In the genomic region with DNA sequence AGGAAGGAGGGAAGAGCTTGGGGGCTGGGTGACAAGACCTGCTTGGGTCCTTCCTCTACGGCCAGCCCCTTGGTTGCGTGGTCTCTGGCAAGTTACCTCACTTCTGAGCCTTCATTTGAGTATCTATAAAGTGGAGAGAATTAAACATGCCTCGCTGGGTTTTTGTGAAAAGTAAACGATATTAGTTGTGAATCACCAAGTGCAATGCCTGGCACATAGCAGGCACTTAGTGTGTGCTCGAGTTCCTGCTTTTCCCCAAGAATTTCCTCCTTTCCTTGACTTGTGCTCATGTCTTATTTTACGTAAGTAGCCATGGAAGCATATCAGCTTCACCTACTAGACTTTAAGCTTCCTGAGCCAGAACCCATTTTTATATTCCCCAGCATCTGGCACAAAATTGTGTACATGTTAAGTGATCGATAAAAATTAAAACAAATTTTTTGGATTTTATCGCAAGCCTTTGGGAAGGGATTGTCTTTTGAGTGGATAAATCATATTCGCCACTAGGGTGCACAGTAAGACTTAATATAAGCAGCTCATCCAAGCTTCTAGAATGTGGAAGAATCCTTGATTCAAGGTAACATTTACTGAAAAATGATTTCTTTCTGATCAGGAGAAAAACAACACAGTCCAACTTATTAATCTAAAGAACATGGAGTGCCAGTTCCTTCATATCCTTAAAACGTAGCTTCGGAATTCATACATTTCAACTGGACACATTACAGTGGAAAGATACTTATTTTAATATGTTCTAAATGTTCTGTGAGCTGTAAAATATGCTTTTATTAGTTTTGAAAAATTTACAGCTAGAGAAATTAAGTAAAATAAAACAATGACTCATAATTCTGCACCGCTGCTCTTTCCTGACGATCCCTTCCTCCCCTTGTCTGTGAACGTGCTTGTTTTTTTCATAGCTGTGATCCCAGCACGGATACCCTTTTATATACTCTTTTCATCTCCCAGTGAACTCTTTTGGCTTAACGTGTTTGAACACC, we compare ENCODE assay signal across 9 cellular contexts. TPM values are rescaled to one million over a fixed set of nuclear protein-coding genes. Genes with fewer than 3 reads are reported as not detected.
DNase-seq lines count a peak whose midpoint lies in the region; ATAC-seq, FAIRE-seq and TF ChIP-seq lines count a peak whose summit lies in the region.
"Had no signal": no experiment of that assay in that cellular context is flagged by ENCODE, and none has a peak within 500 bp of the region (broad histone marks: within the 10 kb centered on the region; RNA-seq: fewer than 3 reads in every experiment).

No MANE protein-coding gene starts in this region.

- H2BK15ac ChIP-seq in H9 (ENCODE audit: low read depth, low read length): no peak overlapping the region

- H2BK120ac ChIP-seq in H9 (ENCODE audit: low read depth, low read length, poor library complexity, severe bottlenecking): no peak overlapping the region

- H3K9me3 ChIP-seq in A549: no peaks in the 10 kb centered on the region
- no peaks in the 10 kb centered on the region for H3K9me3 ChIP-seq in H9 (ENCODE audit: control insufficient read depth, low read depth, low read length)
- H3K9me3 ChIP-seq in thoracic aorta: no peaks in the 10 kb centered on the region
- H3K9me3 ChIP-seq in suprapubic skin: no peaks in the 10 kb centered on the region

- no peaks in the 10 kb centered on the region for H3K36me3 Mint-ChIP-seq in H9 (ENCODE audit: insufficient read depth in 1 of 3, low read depth in 3 of 3)

- 36% methylated on average over 16 of the region's 16 CpGs for WGBS in A549 (ENCODE audit: missing lambda C conversion rate)
- no CpG with 5 or more reads among the region's 16 CpGs for WGBS in H9 (ENCODE audit: extremely low coverage, insufficient read length, low lambda C conversion rate)
- 72% methylated on average over 16 of the region's 16 CpGs for WGBS in suprapubic skin

- H3K4ac ChIP-seq in H9 (ENCODE audit: low read depth, low read length): no peak overlapping the region

- no peak overlapping the region for H2BK12ac ChIP-seq in H9 (ENCODE audit: insufficient read length, low read depth, low read length)

- no peaks in the 10 kb centered on the region for H3K27me3 Mint-ChIP-seq in H9 (ENCODE audit: low read depth)
- H3K27me3 Mint-ChIP-seq: activated naive CD8-positive, alpha-beta T cell had no signal

- no peaks in the 10 kb centered on the region for H4K20me1 ChIP-seq in H9 (ENCODE audit: control insufficient read depth, insufficient read depth, insufficient read length)

- no peak overlapping the region for H2BK20ac ChIP-seq in H9 (ENCODE audit: low read depth, low read length, poor library complexity, severe bottlenecking)

- TF ChIP-seq RAD21 in A549 (conservative IDR thresholded peaks at IDR 0.05 in 1 of 2, IDR thresholded peaks at IDR 0.05 in 1 of 2): peak; percentile 83 to 84

- H4K5ac ChIP-seq in H9 (ENCODE audit: insufficient read length, low read depth, low read length): no peak overlapping the region

- POLR2A ChIA-PET in A549 (lab: Yijun Ruan, JAX): interaction anchor here (0.9 to 1.4 kb wide), 3 partner anchors 54 to 270 kb away, joined by 3 to 7 read pairs (median 4); no protein-coding TSS in a partner anchor

- CTCF ChIA-PET in A549 (lab: Yijun Ruan, JAX): interaction anchor here (0.6 to 16.2 kb wide), 69 partner anchors 8 to 1284 kb away, joined by 3 to 602 read pairs (median 4); a partner anchor contains a TSS

- H3K79me2 ChIP-seq in H9 (ENCODE audit: insufficient read depth, low read length): no peaks in the 10 kb centered on the region

- H3K18ac ChIP-seq in H9 (ENCODE audit: insufficient read length, low read depth, low read length): no peak overlapping the region

- no peak overlapping the region for H3K9ac ChIP-seq in H9 (ENCODE audit: extremely low read depth, insufficient read length, low read length)

- H2AK5ac ChIP-seq in H9 (ENCODE audit: insufficient read length, low read length): no peak overlapping the region

- ATAC-seq in A549: peak; percentile 66 to 69; a peak in 4 of 6 replicates
- no peak for ATAC-seq in foreskin keratinocyte
- no peak for ATAC-seq in thoracic aorta (ENCODE audit: insufficient number of reproducible peaks, low FRiP score, low read depth)
- no peak for ATAC-seq in GM18520 (IDR thresholded peaks at IDR 0.05; ENCODE audit: unreplicated experiment)
- no peak for ATAC-seq in HG03571 (IDR thresholded peaks at IDR 0.05; ENCODE audit: unreplicated experiment)

- H4K8ac ChIP-seq in H9 (replicated peaks; ENCODE audit: insufficient read length, low read depth, low read length): no peak overlapping the region

- H2BK5ac ChIP-seq in H9 (ENCODE audit: insufficient read length, low read length): no peak overlapping the region

- no peak overlapping the region for H3K4me3 ChIP-seq in A549
- no peak overlapping the region for H3K4me3 ChIP-seq in thoracic aorta
- no peak overlapping the region for H3K4me3 ChIP-seq in suprapubic skin

- no peak overlapping the region for H3K56ac ChIP-seq in H9 (ENCODE audit: insufficient read length, low read depth, low read length)

- H3T11ph ChIP-seq in H9 (ENCODE audit: low read length): no peak overlapping the region

- no peak overlapping the region for H3K4me3 Mint-ChIP-seq in H9
- H3K4me3 Mint-ChIP-seq: activated naive CD8-positive, alpha-beta T cell had no signal

- H3K79me1 ChIP-seq in H9 (ENCODE audit: insufficient read depth, low read depth, low read length, poor library complexity, severe bottlenecking): no peaks in the 10 kb centered on the region

- peaks cover 49% of the 10 kb centered on the region for H3K4me1 ChIP-seq in A549
- H3K4me1 ChIP-seq in H9 (ENCODE audit: insufficient read depth, low read length): peaks cover 2% of the 10 kb centered on the region; the same call in 1 of the 2 replicates
- no peaks in the 10 kb centered on the region for H3K4me1 ChIP-seq in foreskin keratinocyte
- peaks cover 0 to 5% of the 10 kb centered on the region in 2 donors for H3K4me1 ChIP-seq in thoracic aorta (ENCODE audit: control insufficient read depth in 1 of 2, low read depth in 2 of 2)
- H3K4me1 ChIP-seq in suprapubic skin: peaks cover 12% of the 10 kb centered on the region

- TF ChIP-seq EP300 in A549 (IDR thresholded peaks at IDR 0.05) (no peak), suprapubic skin (IDR thresholded peaks at IDR 0.05) (no peak)

- H3K23me2 ChIP-seq in H9 (ENCODE audit: insufficient read length, low read depth, low read length, poor library complexity, severe bottlenecking): no peaks in the 10 kb centered on the region

- peak overlapping the region; percentile 33 to 69 for H3K27ac ChIP-seq in A549
- no peak overlapping the region for H3K27ac ChIP-seq in H9 (ENCODE audit: insufficient read length, low read depth, low read length)
- no peak overlapping the region for H3K27ac ChIP-seq in foreskin keratinocyte
- no peak overlapping the region for H3K27ac ChIP-seq in thoracic aorta
- H3K27ac ChIP-seq in suprapubic skin: no peak overlapping the region

- DNase-seq in A549 (ENCODE audit: low read depth in 1 of 2, low spot score in 1 of 2) (peak; percentile 50 to 65), H9 (no peak), SK-N-DZ (ENCODE audit: low spot score) (peak; percentile 21), foreskin keratinocyte (peak; percentile 12 to 33), thoracic aorta (ENCODE audit: low spot score) (no peak), suprapubic skin (ENCODE audit: low spot score in 2 of 2) (no peak)

- TF ChIP-seq POLR2A in A549 (IDR thresholded peaks at IDR 0.05; ENCODE audit: low read length) (no peak), suprapubic skin (IDR thresholded peaks at IDR 0.05) (no peak)

- H3K27me3 ChIP-seq in H9 (ENCODE audit: insufficient read depth, low read length): no peaks in the 10 kb centered on the region
- no peaks in the 10 kb centered on the region for H3K27me3 ChIP-seq in foreskin keratinocyte
- H3K27me3 ChIP-seq in thoracic aorta (replicated peaks; ENCODE audit: insufficient read depth): no peaks in the 10 kb centered on the region
- H3K27me3 ChIP-seq in suprapubic skin: no peaks in the 10 kb centered on the region

- no peak overlapping the region for H4K91ac ChIP-seq in H9 (ENCODE audit: insufficient read length, low read depth, low read length)

- H3K4me2 ChIP-seq in A549: peak overlapping the region; percentile 11
- H3K4me2 ChIP-seq in H9 (ENCODE audit: insufficient read depth, insufficient read length, low read length): no peak overlapping the region

- H3K27ac Mint-ChIP-seq in H9: no peak overlapping the region
- H3K27ac Mint-ChIP-seq: activated naive CD8-positive, alpha-beta T cell had no signal

- H3K36me3 ChIP-seq in thoracic aorta (peaks cover 9% of the 10 kb centered on the region), suprapubic skin (peaks cover 22% of the 10 kb centered on the region)

- no peak overlapping the region for H2AFZ ChIP-seq in H9 (ENCODE audit: low read length)

- no peaks in the 10 kb centered on the region for H3K9me3 Mint-ChIP-seq in H9

- TF ChIP-seq CTCF in A549 (IDR thresholded peaks at IDR 0.05): peak; percentile 87
- peak; percentile 57 for TF ChIP-seq CTCF in H9 (conservative IDR thresholded peaks at IDR 0.05)
- peak; percentile 76 for TF ChIP-seq CTCF in foreskin keratinocyte (conservative IDR thresholded peaks at IDR 0.05)
- TF ChIP-seq CTCF in thoracic aorta (IDR thresholded peaks at IDR 0.05): peak; percentile 38
- peak in 1 of 2 donors; percentile 38 for TF ChIP-seq CTCF in suprapubic skin (IDR thresholded peaks at IDR 0.05)

- peak; percentile 67 for FAIRE-seq in A549 (lab: Jason Lieb, UNC)

- H3K4me1 Mint-ChIP-seq in H9: peaks cover 24 to 26% of the 10 kb centered on the region in 2 experiments

- H3K14ac ChIP-seq in H9 (ENCODE audit: insufficient read depth, low read length): no peak overlapping the region

- H3K23ac ChIP-seq in H9 (ENCODE audit: insufficient read length, low read depth, low read length): no peak overlapping the region

TF ChIP-seq in A549, 52 proteins besides CTCF, POLR2A, EP300 and RAD21:
- TF ChIP-seq EHMT2 (IDR thresholded peaks at IDR 0.05; ENCODE audit: low read depth) (no peak), SMC3 (IDR thresholded peaks at IDR 0.05) (peak; percentile 70), FOSL2 (IDR thresholded peaks at IDR 0.05) (no peak), FOSL2 (CRISPR knock-in tag; IDR thresholded peaks at IDR 0.05) (peak; percentile 38)

RNA-seq across cellular contexts. Expression of a gene that starts 8.8 kb away (rescaled TPM):
- polyA plus RNA-seq in A549 (2011; rRNA removed) (7.8 and 8.9 TPM in 2 replicates), A549 (2017; fragmentation: RNase III; extraction: RNeasy Plus Mini Kit Qiagen cat#74134 plus additional on column Dnase treatment) (6.2 to 7.0 TPM (median 6.8 TPM) in 3 replicates), foreskin keratinocyte (6.2 and 6.4 TPM in 2 replicates)
- polyA plus RNA-seq in A549 (2012; cell fraction: cytosol; rRNA removed): 8.0 and 9.7 TPM in 2 replicates
- 13.9 and 17.7 TPM in 2 replicates for polyA plus RNA-seq in A549 (2012; cell fraction: nucleus; rRNA removed)
- 10.3 and 11.0 TPM in 2 replicates for polyA minus RNA-seq in A549 (2011; rRNA and poly(A)+ RNA removed)
- total RNA-seq in H9 (2021) (6.2 and 7.4 TPM in 2 replicates), foreskin keratinocyte (7.0 and 7.6 TPM in 2 replicates), thoracic aorta (10 to 100 TPM in 1 of 2 donors, 1 to 10 TPM in 1; 6.6 to 12.5 TPM), suprapubic skin (10 to 100 TPM in 2 of 4 donors, 1 to 10 TPM in 2; 7.4 to 16.0 (median 10.6) TPM)
- polyA plus RNA-seq in SK-N-DZ (2014; cell fraction: cytosol; rRNA removed): 5.9 and 6.5 TPM in 2 replicates
- 3.8 TPM in 2 replicates for polyA plus RNA-seq in SK-N-DZ (2014; cell fraction: nucleus; rRNA removed)

Comparison
In these comparisons a context has a peak if more than half of its experiments do, and no peak if none do; other contexts are left out.
1. ATAC-seq: peak in A549 (2 of 2); none in foreskin keratinocyte (single experiment), thoracic aorta (single experiment), GM18520 (single experiment) and HG03571 (single experiment).
2. DNase-seq: peak in A549 (2 of 2), SK-N-DZ (single experiment) and foreskin keratinocyte (2 of 2); none in H9 (single experiment), thoracic aorta (single experiment) and suprapubic skin (0 of 2).
3. H3K27ac ChIP-seq: peak in A549 (2 of 2); none in H9 (single experiment), foreskin keratinocyte (single experiment), thoracic aorta (0 of 2) and suprapubic skin (single experiment).